Comparison of ENCODE assay signal across 25 cellular contexts in the genomic region with DNA sequence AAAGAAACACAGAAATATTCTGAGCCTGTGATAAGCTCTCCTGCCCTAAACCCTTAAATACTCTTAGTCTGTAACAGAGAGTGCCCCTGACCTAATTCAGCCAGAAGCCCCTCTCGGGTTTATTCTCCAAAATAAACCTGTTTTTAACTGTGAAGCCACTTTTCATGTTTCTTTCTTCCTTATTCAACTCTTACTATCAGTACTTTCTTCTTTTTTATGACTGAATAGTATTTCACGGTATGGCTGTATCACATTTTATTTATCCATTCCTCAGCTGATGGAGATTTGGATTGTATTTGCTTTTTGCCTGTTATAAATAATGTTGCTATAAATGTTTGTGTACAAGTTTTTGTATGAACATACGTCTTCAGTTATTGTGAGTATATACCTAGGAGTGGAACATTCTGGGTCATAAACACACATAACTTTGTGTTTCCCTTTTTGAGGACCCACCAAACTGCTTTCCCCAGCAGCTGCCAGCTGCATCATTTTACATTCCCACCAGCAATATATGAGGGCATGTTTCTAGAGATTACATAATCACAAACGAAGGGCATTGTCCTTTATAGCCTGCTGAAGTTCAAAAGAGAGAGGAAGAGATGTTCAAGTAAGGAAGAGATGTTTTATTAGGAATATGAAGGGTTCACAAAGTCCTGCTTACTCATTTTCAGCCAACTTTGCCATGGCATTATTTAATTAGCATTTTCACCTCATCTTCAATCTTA.
DNase-seq lines count a peak whose midpoint lies in the region; ATAC-seq, FAIRE-seq and TF ChIP-seq lines count a peak whose summit lies in the region.
"Had no signal": no experiment of that assay in that cellular context is flagged by ENCODE, and none has a peak within 500 bp of the region (broad histone marks: within the 10 kb centered on the region; RNA-seq: fewer than 3 reads in every experiment).

No MANE protein-coding gene starts in this region.

- CTCF ChIA-PET in IMR-90 (lab: Yijun Ruan, JAX), result no interaction called here
- CTCF ChIA-PET in endothelial cell of umbilical vein (lab: Charles Lee), result interaction anchor here (0.6 to 1.4 kb wide), 4 partner anchors 11 to 97 kb away, joined by 3 to 4 read pairs (median 3); no protein-coding TSS in a partner anchor
- CTCF ChIA-PET in activated CD8-positive, alpha-beta T cell treated with anti-CD3 and anti-CD28 coated beads for 36 hours (lab: Charles Lee), result no interaction called here

- no peak for TF ChIP-seq POLR2A in IMR-90 (IDR thresholded peaks at IDR 0.05; ENCODE audit: low read depth, low read length)
- TF ChIP-seq POLR2A in NB4 (IDR thresholded peaks at IDR 0.05; ENCODE audit: extremely low read depth, insufficient read length), result no peak
- TF ChIP-seq POLR2A in endothelial cell of umbilical vein (IDR thresholded peaks at IDR 0.05; ENCODE audit: low read depth, low read length), result no peak

- H3K36me3 ChIP-seq in IMR-90 (ENCODE audit: control insufficient read depth, insufficient read depth, low read length) (no peaks in the 10 kb centered on the region), endothelial cell of umbilical vein (ENCODE audit: control insufficient read depth in 2 of 2, extremely low read depth in 1 of 2, insufficient read depth in 2 of 2, low read length in 2 of 2) (no peaks in the 10 kb centered on the region), aorta (ENCODE audit: control insufficient read depth in 1 of 2, insufficient read depth in 2 of 2, low read length in 1 of 2) (no peaks in the 10 kb centered on the region)
- H3K36me3 ChIP-seq: lower lobe of right lung, spleen, vagina had no signal

- in situ Hi-C loops in IMR-90 (cut with MboI; ENCODE audit: low sequenced_read_pairs), result no loop called here

- no peaks in the 10 kb centered on the region for H4K20me1 ChIP-seq in IMR-90 (ENCODE audit: insufficient read depth, low read length)
- no peaks in the 10 kb centered on the region for H4K20me1 ChIP-seq in endothelial cell of umbilical vein (replicated peaks; ENCODE audit: control insufficient read depth, extremely low read depth, insufficient read depth, low read length)

- H3K4me3 ChIP-seq in IMR-90 (ENCODE audit: insufficient read depth, low read depth, low read length) (no peak overlapping the region), NB4 (ENCODE audit: low read depth, low read length) (no peak overlapping the region), endothelial cell of umbilical vein (replicated peaks in 1 of 3; ENCODE audit: insufficient read depth in 1 of 3, low read depth in 1 of 3, low read length in 3 of 3) (no peak overlapping the region), aorta (ENCODE audit: low read length in 2 of 2) (no peak overlapping the region)
- H3K4me3 ChIP-seq: lower lobe of right lung, spleen, testis, vagina had no signal

- H2AK5ac ChIP-seq in IMR-90 (ENCODE audit: low read depth, low read length), result no peak overlapping the region

- H3K9me3 ChIP-seq in IMR-90 (ENCODE audit: control insufficient read depth, insufficient read depth, low read length) (no peaks in the 10 kb centered on the region), endothelial cell of umbilical vein (replicated peaks; ENCODE audit: control insufficient read depth, insufficient read depth, low read length) (no peaks in the 10 kb centered on the region), aorta (ENCODE audit: control insufficient read depth, low read length) (no peaks in the 10 kb centered on the region)
- H3K9me3 ChIP-seq: lower lobe of right lung, spleen, testis, vagina had no signal

- WGBS in IMR-90 (ENCODE audit: extremely low coverage in 2 of 2, insufficient read length in 1 of 2), 2 experiments, result no CpG with 5 or more reads among the region's 4 CpGs
- 90 to 92% methylated on average over 4 of the region's 4 CpGs for WGBS in aorta, 2 donors

- H3K36me3 Mint-ChIP-seq in progenitor cell of endocrine pancreas (ENCODE audit: insufficient read depth), result peaks cover 6% of the 10 kb centered on the region
- H3K36me3 Mint-ChIP-seq in activated CD8-positive, alpha-beta T cell treated with anti-CD3 and anti-CD28 coated beads for 36 hours (ENCODE audit: low read depth), result no peaks in the 10 kb centered on the region
- H3K36me3 Mint-ChIP-seq: activated naive CD8-positive, alpha-beta T cell treated with anti-CD3 and anti-CD28 coated beads for 36 hours; stimulated activated naive B cell treated with anti-CD40 and anti-IgM and Interleukin-4, amounts not matched to agents 10 μg/mL and 1 μg/mL and 100 μg/mL, for 72 hours had no signal

- H3K23ac ChIP-seq in IMR-90 (ENCODE audit: low read depth, low read length), result no peak overlapping the region

- POLR2A ChIA-PET in IMR-90 (lab: Charles Lee; ENCODE audit: unreplicated experiment), result interaction anchor here (0.6 kb wide), 1 partner anchor 8 kb away, joined by 3 read pairs; no protein-coding TSS in a partner anchor
- POLR2A ChIA-PET in endothelial cell of umbilical vein (lab: Charles Lee), result interaction anchor here (0.6 kb wide), 1 partner anchor 67 kb away, joined by 5 read pairs; no protein-coding TSS in a partner anchor
- POLR2A ChIA-PET in activated CD8-positive, alpha-beta T cell treated with anti-CD3 and anti-CD28 coated beads for 36 hours (lab: Charles Lee), result no interaction called here

- H2BK5ac ChIP-seq in IMR-90 (ENCODE audit: low read depth, low read length, poor library complexity, severe bottlenecking), result no peak overlapping the region

- H3K18ac ChIP-seq in IMR-90 (ENCODE audit: low read depth, low read length), result no peak overlapping the region

- no peak overlapping the region for H2BK15ac ChIP-seq in IMR-90 (ENCODE audit: low read depth, low read length)

- dilution Hi-C loops in IMR-90 (cut with HindIII; ENCODE audit: low sequenced_read_pairs, unreplicated experiment) (no loop called here), endothelial cell of umbilical vein (cut with MboI; ENCODE audit: extremely low pct_ligation_motif_present, low sequenced_read_pairs) (no loop called here)

- H4K91ac ChIP-seq in IMR-90 (ENCODE audit: insufficient read depth, low read depth, low read length), result no peak overlapping the region

- no peak for ATAC-seq in IMR-90 (ENCODE audit: low read depth)
- no peak for ATAC-seq in aorta (ENCODE audit: low FRiP score)
- ATAC-seq in activated CD8-positive, alpha-beta T cell treated with anti-CD3 and anti-CD28 coated beads for 36 hours, result no peak
- ATAC-seq: esophagus mucosa; lower lobe of right lung; stimulated activated naive B cell treated with anti-CD40 and anti-IgM and Interleukin-4, amounts not matched to agents 10 μg/mL and 1 μg/mL and 100 μg/mL, for 72 hours had no signal

- no peak for FAIRE-seq in endothelial cell of umbilical vein (lab: Jason Lieb, UNC)
- FAIRE-seq: frontal cortex, GM12891, H54, islet of Langerhans had no signal

- H3K27me3 ChIP-seq in IMR-90 (ENCODE audit: control insufficient read depth, insufficient read depth, low read length) (no peaks in the 10 kb centered on the region), endothelial cell of umbilical vein (ENCODE audit: control insufficient read depth in 2 of 2, insufficient read depth in 2 of 2, low read length in 2 of 2) (no peaks in the 10 kb centered on the region), aorta (ENCODE audit: control insufficient read depth in 1 of 2, insufficient read depth in 2 of 2, low read length in 1 of 2) (no peaks in the 10 kb centered on the region)
- H3K27me3 ChIP-seq: spleen, testis, vagina had no signal

- H4K5ac ChIP-seq in IMR-90 (ENCODE audit: low read depth, low read length), result no peak overlapping the region

- H2BK20ac ChIP-seq in IMR-90 (ENCODE audit: low read depth, low read length), result no peak overlapping the region

- no peak overlapping the region for H3K4me2 ChIP-seq in IMR-90 (ENCODE audit: low read depth, low read length)
- H3K4me2 ChIP-seq in endothelial cell of umbilical vein (ENCODE audit: insufficient read depth, low read length), result no peak overlapping the region
- H3K4me2 ChIP-seq: KMS-11 had no signal

- intact Hi-C loops in IMR-90 (cut with micrococcal nuclease) (loop anchor here (5.0 kb wide), 1 partner anchor 199 kb away; a partner anchor contains a TSS), endothelial cell of umbilical vein (cut with micrococcal nuclease) (no loop called here), aorta (cut with DNase I) (no loop called here)
- intact Hi-C loops in activated CD8-positive, alpha-beta T cell treated with anti-CD3 and anti-CD28 coated beads for 36 hours (cut with micrococcal nuclease), result no loop called here

- H3K9me1 ChIP-seq in IMR-90 (ENCODE audit: insufficient read depth, low read length) (peaks cover 6% of the 10 kb centered on the region), endothelial cell of umbilical vein (replicated peaks; ENCODE audit: control insufficient read depth, extremely low read depth, insufficient read depth, low read length) (no peaks in the 10 kb centered on the region)

- H3K4me1 Mint-ChIP-seq in progenitor cell of endocrine pancreas (ENCODE audit: low read depth), result peaks cover 11% of the 10 kb centered on the region
- H3K4me1 Mint-ChIP-seq in activated CD8-positive, alpha-beta T cell treated with anti-CD3 and anti-CD28 coated beads for 36 hours (ENCODE audit: low read depth), result no peaks in the 10 kb centered on the region

- H3K14ac ChIP-seq in IMR-90 (replicated peaks; ENCODE audit: low read depth, low read length), result no peak overlapping the region

- H2AFZ ChIP-seq in IMR-90 (replicated peaks; ENCODE audit: low read length, poor library complexity) (no peak overlapping the region), endothelial cell of umbilical vein (ENCODE audit: low read depth, low read length) (no peak overlapping the region)

- H3K9ac ChIP-seq in IMR-90 (ENCODE audit: low read depth, low read length), result no peak overlapping the region
- no peak overlapping the region for H3K9ac ChIP-seq in endothelial cell of umbilical vein (replicated peaks; ENCODE audit: extremely low read depth, insufficient read depth, low read length)
- H3K9ac ChIP-seq: KMS-11 had no signal

- H3K79me1 ChIP-seq in IMR-90 (ENCODE audit: low read depth in 1 of 2, low read length in 2 of 2), result 0 out of 4 replicates have a peak, but pooled peaks cover 0 to 4% of the 10 kb centered on the region in 2 experiments

- 0 out of 2 replicates have a peak overlapping the region, but pooled peaks have one; percentile 6 for H3K4ac ChIP-seq in IMR-90 (ENCODE audit: low read depth, low read length)

- H3K27me3 Mint-ChIP-seq in progenitor cell of endocrine pancreas, result no peaks in the 10 kb centered on the region
- H3K27me3 Mint-ChIP-seq in activated CD8-positive, alpha-beta T cell treated with anti-CD3 and anti-CD28 coated beads for 36 hours, result no peaks in the 10 kb centered on the region
- H3K27me3 Mint-ChIP-seq: activated naive CD8-positive, alpha-beta T cell treated with anti-CD3 and anti-CD28 coated beads for 36 hours; stimulated activated naive B cell treated with anti-CD40 and anti-IgM and Interleukin-4, amounts not matched to agents 10 μg/mL and 1 μg/mL and 100 μg/mL, for 72 hours had no signal

- peak overlapping the region; percentile 81 for H3K27ac Mint-ChIP-seq in progenitor cell of endocrine pancreas
- H3K27ac Mint-ChIP-seq in activated CD8-positive, alpha-beta T cell treated with anti-CD3 and anti-CD28 coated beads for 36 hours, result no peak overlapping the region
- H3K27ac Mint-ChIP-seq: activated naive CD8-positive, alpha-beta T cell treated with anti-CD3 and anti-CD28 coated beads for 36 hours had no signal

- H2AK9ac ChIP-seq in IMR-90 (replicated peaks; ENCODE audit: low read depth, low read length, poor library complexity), result no peak overlapping the region

- H4K8ac ChIP-seq in IMR-90 (ENCODE audit: low read depth in 2 of 2, low read length in 2 of 2), result no peak overlapping the region

- no peak overlapping the region for H3K56ac ChIP-seq in IMR-90 (ENCODE audit: extremely low read depth, insufficient read depth, low read length)

- no peaks in the 10 kb centered on the region for H3K79me2 ChIP-seq in endothelial cell of umbilical vein (ENCODE audit: control insufficient read depth, insufficient read depth, low read length)

- H3K9me3 Mint-ChIP-seq in progenitor cell of endocrine pancreas (ENCODE audit: low read depth), result peaks cover 13% of the 10 kb centered on the region
- H3K9me3 Mint-ChIP-seq in activated CD8-positive, alpha-beta T cell treated with anti-CD3 and anti-CD28 coated beads for 36 hours, result no peaks in the 10 kb centered on the region

- no peak overlapping the region for H3K27ac ChIP-seq in IMR-90 (ENCODE audit: insufficient read depth, low read length)
- H3K27ac ChIP-seq in endothelial cell of umbilical vein (ENCODE audit: insufficient read depth, low read depth, low read length), result peak overlapping the region; percentile 12
- H3K27ac ChIP-seq in aorta (ENCODE audit: low read depth in 1 of 2, low read length in 2 of 2), result no peak overlapping the region
- H3K27ac ChIP-seq: KMS-11, lower lobe of right lung, spleen had no signal

- H3K4me3 Mint-ChIP-seq in progenitor cell of endocrine pancreas (ENCODE audit: low read depth), result no peak overlapping the region
- H3K4me3 Mint-ChIP-seq in activated CD8-positive, alpha-beta T cell treated with anti-CD3 and anti-CD28 coated beads for 36 hours, result no peak overlapping the region
- H3K4me3 Mint-ChIP-seq: activated naive CD8-positive, alpha-beta T cell treated with anti-CD3 and anti-CD28 coated beads for 36 hours; stimulated activated naive B cell treated with anti-CD40 and anti-IgM and Interleukin-4, amounts not matched to agents 10 μg/mL and 1 μg/mL and 100 μg/mL, for 72 hours had no signal

- BruUV-seq in IMR-90 (replicated peaks; lab: Mats Ljungman, UMichigan) (no TSS peak), endothelial cell of umbilical vein (replicated peaks; lab: Mats Ljungman, UMichigan) (no TSS peak)

- H3K4me1 ChIP-seq in IMR-90 (ENCODE audit: control insufficient read depth, insufficient read depth, low read length) (peaks cover 22% of the 10 kb centered on the region), endothelial cell of umbilical vein (ENCODE audit: control insufficient read depth, extremely low read depth, insufficient read depth, low read length) (peaks cover 26% of the 10 kb centered on the region), aorta (ENCODE audit: control insufficient read depth in 1 of 2, insufficient read depth in 2 of 2, low read length in 2 of 2) (peaks cover 0 to 10% of the 10 kb centered on the region in 2 donors)

- no peak for TF ChIP-seq RAD21 in IMR-90 (IDR thresholded peaks at IDR 0.05; ENCODE audit: low read length)

- TF ChIP-seq CTCF in IMR-90 (conservative IDR thresholded peaks at IDR 0.05; ENCODE audit: low read depth, low read length) (no peak), NB4 (IDR thresholded peaks at IDR 0.05; ENCODE audit: low read depth, low read length) (no peak), endothelial cell of umbilical vein (IDR thresholded peaks at IDR 0.05; ENCODE audit: extremely low read depth in 1 of 2, insufficient read depth in 1 of 2, low read depth in 1 of 2, low read length in 2 of 2) (no peak), progenitor cell of endocrine pancreas (IDR thresholded peaks at IDR 0.05; ENCODE audit: unreplicated experiment) (no peak)
- no peak for TF ChIP-seq CTCF in activated CD8-positive, alpha-beta T cell treated with anti-CD3 and anti-CD28 coated beads for 36 hours (IDR thresholded peaks at IDR 0.05)

- 0 out of 2 replicates have a peak overlapping the region, but pooled peaks have one; percentile 87 for H2BK120ac ChIP-seq in IMR-90 (ENCODE audit: low read depth, low read length)

- DNase-seq in IMR-90, result no peak
- DNase-seq in NB4 (ENCODE audit: low read depth), result peak; percentile 37
- peak; percentile 21 for DNase-seq in endothelial cell of umbilical vein (ENCODE audit: low read depth, low spot score)
- DNase-seq in progenitor cell of endocrine pancreas (ENCODE audit: low spot score, unreplicated experiment), result no peak
- no peak for DNase-seq in aorta
- DNase-seq in SW480 (ENCODE audit: low spot score), result no peak
- no peak for DNase-seq in activated CD8-positive, alpha-beta T cell treated with anti-CD3 and anti-CD28 coated beads for 36 hours
- DNase-seq: activated naive CD8-positive, alpha-beta T cell treated with anti-CD3 and anti-CD28 coated beads for 36 hours; C1 segment of cervical spinal cord; effector CD8-positive, alpha-beta T cell; lower lobe of right lung; NCI-H1694; NCI-H2171 treated with DMSO at 0.1 percent for 48 hours; NCI-H524 treated with DMSO at 0.1 percent for 48 hours; spleen; stimulated activated CD4-positive, alpha-beta T cell treated with anti-CD3 and anti-CD28 coated beads, Interleukin-4, amount 100 ng/mL, for 1 hour; stimulated activated naive B cell treated with anti-CD40 and anti-IgM and Interleukin-4, amounts not matched to agents 10 μg/mL and 1 μg/mL and 100 μg/mL, for 72 hours had no signal

Comparison
In these comparisons a context has a peak if more than half of its experiments do, and no peak if none do; other contexts are left out.
1. DNase-seq: peak in NB4 (single experiment) and endothelial cell of umbilical vein (single experiment); none in IMR-90 (single experiment), progenitor cell of endocrine pancreas (single experiment), aorta (0 of 2), SW480 (single experiment) and activated CD8-positive, alpha-beta T cell treated with anti-CD3 and anti-CD28 coated beads for 36 hours (single experiment).